ENCODE assay signal across 12 cellular contexts in genomic region chr17:58783380-58783779, GRCh38. TPM values are rescaled to one million over a fixed set of nuclear protein-coding genes. Genes with fewer than 3 reads are reported as not detected.
A peak's percentile ranks its signal among the peaks of the same experiment; 100 is the strongest.
DNase-seq lines count a peak whose midpoint lies in the region; ATAC-seq lines count a peak whose summit lies in the region.
"Had no signal": no experiment of that assay in that cellular context is flagged by ENCODE, and none has a peak within 500 bp of the region (broad histone marks: within the 10 kb centered on the region; RNA-seq: fewer than 3 reads in every experiment).

No MANE protein-coding gene starts in this region.

- no peak overlapping the region for H3K27ac Mint-ChIP-seq in activated CD8-positive, alpha-beta memory T cell treated with anti-CD3 and anti-CD28 coated beads, Interleukin-2, amount 10 ng/mL, durations not matched to agents 7 days and 5 days
- H3K27ac Mint-ChIP-seq: activated naive CD4-positive, alpha-beta T cell treated with anti-CD3 and anti-CD28 coated beads, Interleukin-2, amount 50 U/mL, for 24 hours had no signal

- DNase-seq in COR-L47 (lab: John Stamatoyannopoulos, UW) = peak; percentile 99
- DNase-seq in NAMALWA (ENCODE audit: low spot score) = peak; percentile 31
- DNase-seq in NCI-H2227 (lab: John Stamatoyannopoulos, UW; ENCODE audit: unreplicated experiment) = peak; percentile 56
- DNase-seq in astrocyte of the hippocampus (ENCODE audit: low read depth, low spot score) = peak; percentile 27
- no peak for DNase-seq in stimulated activated CD8-positive, alpha-beta memory T cell treated with anti-CD3 and anti-CD28 coated beads, Interleukin-4, amount 100 ng/mL, for 48 hours
- DNase-seq in activated CD8-positive, alpha-beta memory T cell treated with anti-CD3 and anti-CD28 coated beads, Interleukin-2, amount 10 ng/mL, durations not matched to agents 7 days and 5 days = no peak
- DNase-seq in superior temporal gyrus (ENCODE audit: extremely low spot score) = no peak
- DNase-seq: NCI-H1694 treated with DMSO at 0.1 percent for 48 hours, ovary, uterus had no signal

- ATAC-seq in activated CD8-positive, alpha-beta memory T cell treated with anti-CD3 and anti-CD28 coated beads, Interleukin-2, amount 10 ng/mL, durations not matched to agents 7 days and 5 days = no peak
- ATAC-seq in HG03108 (IDR thresholded peaks at IDR 0.05; ENCODE audit: unreplicated experiment) = no peak

- H3K27me3 Mint-ChIP-seq in activated CD8-positive, alpha-beta memory T cell treated with anti-CD3 and anti-CD28 coated beads, Interleukin-2, amount 10 ng/mL, durations not matched to agents 7 days and 5 days = peaks cover 8% of the 10 kb centered on the region

- no peaks in the 10 kb centered on the region for H3K36me3 Mint-ChIP-seq in activated CD8-positive, alpha-beta memory T cell treated with anti-CD3 and anti-CD28 coated beads, Interleukin-2, amount 10 ng/mL, durations not matched to agents 7 days and 5 days
- H3K36me3 Mint-ChIP-seq: activated naive CD4-positive, alpha-beta T cell treated with anti-CD3 and anti-CD28 coated beads, Interleukin-2, amount 50 U/mL, for 24 hours had no signal

- H3K4me1 Mint-ChIP-seq in activated CD8-positive, alpha-beta memory T cell treated with anti-CD3 and anti-CD28 coated beads, Interleukin-2, amount 10 ng/mL, durations not matched to agents 7 days and 5 days = no peaks in the 10 kb centered on the region
- H3K4me1 Mint-ChIP-seq: activated naive CD4-positive, alpha-beta T cell treated with anti-CD3 and anti-CD28 coated beads, Interleukin-2, amount 50 U/mL, for 24 hours had no signal

- no peak overlapping the region for H3K4me3 Mint-ChIP-seq in activated CD8-positive, alpha-beta memory T cell treated with anti-CD3 and anti-CD28 coated beads, Interleukin-2, amount 10 ng/mL, durations not matched to agents 7 days and 5 days
- H3K4me3 Mint-ChIP-seq: activated naive CD4-positive, alpha-beta T cell treated with anti-CD3 and anti-CD28 coated beads, Interleukin-2, amount 50 U/mL, for 24 hours had no signal

- CTCF ChIA-PET in activated CD8-positive, alpha-beta memory T cell treated with anti-CD3 and anti-CD28 coated beads, Interleukin-2, amount 10 ng/mL, durations not matched to agents 7 days and 5 days (lab: Charles Lee) = no interaction called here

- H3K9me3 Mint-ChIP-seq in activated CD8-positive, alpha-beta memory T cell treated with anti-CD3 and anti-CD28 coated beads, Interleukin-2, amount 10 ng/mL, durations not matched to agents 7 days and 5 days (ENCODE audit: low read depth) = no peaks in the 10 kb centered on the region
- H3K9me3 Mint-ChIP-seq: activated naive CD4-positive, alpha-beta T cell treated with anti-CD3 and anti-CD28 coated beads, Interleukin-2, amount 50 U/mL, for 24 hours had no signal

RNA-seq across cellular contexts. Expression of gene PPM1E, which starts 27.7 kb away (rescaled TPM):
- under 1 TPM; 0.03 to 0.07 TPM for total RNA-seq in activated CD8-positive, alpha-beta memory T cell treated with anti-CD3 and anti-CD28 coated beads, Interleukin-2, amount 10 ng/mL, durations not matched to agents 7 days and 5 days

Comparison
In these comparisons a context has a peak if more than half of its experiments do, and no peak if none do; other contexts are left out.
1. DNase-seq: peak in COR-L47 (single experiment), NAMALWA (single experiment), NCI-H2227 (single experiment) and astrocyte of the hippocampus (single experiment); none in stimulated activated CD8-positive, alpha-beta memory T cell treated with anti-CD3 and anti-CD28 coated beads, Interleukin-4, amount 100 ng/mL, for 48 hours (single experiment), activated CD8-positive, alpha-beta memory T cell treated with anti-CD3 and anti-CD28 coated beads, Interleukin-2, amount 10 ng/mL, durations not matched to agents 7 days and 5 days (single experiment) and superior temporal gyrus (single experiment).